8 cellular contexts compared by ENCODE assay signal in genomic region chr5:65481635-65482271, GRCh38. TPM values are rescaled to one million over a fixed set of nuclear protein-coding genes. Genes with fewer than 3 reads are reported as not detected.
DNase-seq lines count a peak whose midpoint lies in the region; ATAC-seq and TF ChIP-seq lines count a peak whose summit lies in the region.

TSS of gene ADAMTS6 (minus strand) at chr5:65481920. CDS start at chr5:65473673, 8,247 bp downstream.

- TF ChIP-seq CTCF in omental fat pad (IDR thresholded peaks at IDR 0.05), result no peak

- DNase-seq in ELF-1 (ENCODE audit: low read depth, low spot score), result peak; percentile 91
- peak; percentile 91 for DNase-seq in Karpas-422
- peak; percentile 69 to 71 for DNase-seq in activated naive CD4-positive, alpha-beta T cell treated with anti-CD3 and anti-CD28 coated beads, Interleukin-2, amount 50 U/mL, for 72 hours (ENCODE audit: low spot score in 2 of 2)
- DNase-seq in glomerular visceral epithelial cell (ENCODE audit: extremely low spot score), result peak; percentile 90
- peak; percentile 79 for DNase-seq in omental fat pad (ENCODE audit: low spot score)

- H3K27ac Mint-ChIP-seq in activated naive CD4-positive, alpha-beta T cell treated with anti-CD3 and anti-CD28 coated beads, Interleukin-2, amount 50 U/mL, for 72 hours, result peak within 1 kb of the TSS; percentile 92 to 94

- H4K20me1 ChIP-seq in Karpas-422 (ENCODE audit: insufficient read depth, low read depth, low read length), result no peaks in the 10 kb centered on the region

- peaks cover 0 to 11% of the 10 kb centered on the region in 2 donors for H3K36me3 Mint-ChIP-seq in activated naive CD4-positive, alpha-beta T cell treated with anti-CD3 and anti-CD28 coated beads, Interleukin-2, amount 50 U/mL, for 72 hours

- peak within 1 kb of the TSS; percentile 87 for H3K4me2 ChIP-seq in Karpas-422 (ENCODE audit: low read depth, low read length, poor library complexity, severe bottlenecking)

- H3K4me3 ChIP-seq in Karpas-422 (ENCODE audit: low read length), result peak within 1 kb of the TSS; percentile 81

- no peaks in the 10 kb centered on the region for H3K27me3 ChIP-seq in Karpas-422 (ENCODE audit: low read length)

- no peaks in the 10 kb centered on the region for H3K9me2 ChIP-seq in Karpas-422 (replicated peaks; ENCODE audit: insufficient read depth, low read length)

- H3K9ac ChIP-seq in Karpas-422 (ENCODE audit: low read length), result peak within 1 kb of the TSS; percentile 73

- peaks cover 24% of the 10 kb centered on the region for H3K4me1 ChIP-seq in Karpas-422 (ENCODE audit: low read length)

- peak within 1 kb of the TSS; percentile 92 for H2AFZ ChIP-seq in Karpas-422 (ENCODE audit: low read length)

- H3K27ac ChIP-seq in Karpas-422 (ENCODE audit: low read length) (no peak within 1 kb of the TSS), temporal lobe (ENCODE audit: low read depth, low read length) (peak within 1 kb of the TSS; percentile 78)

- no peaks in the 10 kb centered on the region for H3K9me3 Mint-ChIP-seq in activated naive CD4-positive, alpha-beta T cell treated with anti-CD3 and anti-CD28 coated beads, Interleukin-2, amount 50 U/mL, for 72 hours

- no peaks in the 10 kb centered on the region for H3K79me2 ChIP-seq in Karpas-422 (ENCODE audit: low read length)

- ATAC-seq in GM21723 (IDR thresholded peaks at IDR 0.05; ENCODE audit: unreplicated experiment), result peak; percentile 80
- peak; percentile 77 for ATAC-seq in SK-N-SH treated with all-trans-retinoic acid at 6 μM for 48 hours
- peak; percentile 96 to 97 for ATAC-seq in activated naive CD4-positive, alpha-beta T cell treated with anti-CD3 and anti-CD28 coated beads, Interleukin-2, amount 50 U/mL, for 72 hours
- ATAC-seq in omental fat pad (ENCODE audit: low FRiP score), result peak; percentile 90

- H3K9me3 ChIP-seq in Karpas-422 (ENCODE audit: low read length), result no peaks in the 10 kb centered on the region

- H3K36me3 ChIP-seq in Karpas-422 (ENCODE audit: insufficient read depth, low read length), result 0 out of 2 replicates have a peak, but pooled peaks cover 2% of the 10 kb centered on the region

TF ChIP-seq in SK-N-SH treated with all-trans-retinoic acid at 6 μM for 48 hours, 23 proteins besides CTCF, POLR2A, EP300 and RAD21:
- TF ChIP-seq BACH2 (CRISPR knock-in tag; IDR thresholded peaks at IDR 0.05; ENCODE audit: borderline replicate concordance) (no peak), OSR1 (CRISPR knock-in tag; IDR thresholded peaks at IDR 0.05) (no peak), ZFP3 (CRISPR knock-in tag; IDR thresholded peaks at IDR 0.05) (no peak), TCF4 (CRISPR knock-in tag; IDR thresholded peaks at IDR 0.05; ENCODE audit: borderline replicate concordance) (peak; percentile 37; the same call in 1 of the 2 replicates), CSDC2 (CRISPR knock-in tag; IDR thresholded peaks at IDR 0.05) (no peak), RARB (CRISPR knock-in tag; IDR thresholded peaks at IDR 0.05) (no peak), POU6F1 (CRISPR knock-in tag; IDR thresholded peaks at IDR 0.05; ENCODE audit: borderline replicate concordance, low read depth) (no peak), GLIS3 (CRISPR knock-in tag; IDR thresholded peaks at IDR 0.05) (no peak), PPARA (CRISPR knock-in tag; IDR thresholded peaks at IDR 0.05; ENCODE audit: borderline replicate concordance) (no peak)
- TF ChIP-seq, protein P1, sequence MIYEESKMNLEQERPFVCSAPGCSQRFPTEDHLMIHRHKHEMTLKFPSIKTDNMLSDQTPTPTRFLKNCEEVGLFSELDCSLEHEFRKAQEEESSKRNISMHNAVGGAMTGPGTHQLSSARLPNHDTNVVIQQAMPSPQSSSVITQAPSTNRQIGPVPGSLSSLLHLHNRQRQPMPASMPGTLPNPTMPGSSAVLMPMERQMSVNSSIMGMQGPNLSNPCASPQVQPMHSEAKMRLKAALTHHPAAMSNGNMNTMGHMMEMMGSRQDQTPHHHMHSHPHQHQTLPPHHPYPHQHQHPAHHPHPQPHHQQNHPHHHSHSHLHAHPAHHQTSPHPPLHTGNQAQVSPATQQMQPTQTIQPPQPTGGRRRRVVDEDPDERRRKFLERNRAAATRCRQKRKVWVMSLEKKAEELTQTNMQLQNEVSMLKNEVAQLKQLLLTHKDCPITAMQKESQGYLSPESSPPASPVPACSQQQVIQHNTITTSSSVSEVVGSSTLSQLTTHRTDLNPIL (CRISPR knock-in tag; IDR thresholded peaks at IDR 0.05; ENCODE audit: low read depth), result no peak
- TF ChIP-seq, protein P2, sequence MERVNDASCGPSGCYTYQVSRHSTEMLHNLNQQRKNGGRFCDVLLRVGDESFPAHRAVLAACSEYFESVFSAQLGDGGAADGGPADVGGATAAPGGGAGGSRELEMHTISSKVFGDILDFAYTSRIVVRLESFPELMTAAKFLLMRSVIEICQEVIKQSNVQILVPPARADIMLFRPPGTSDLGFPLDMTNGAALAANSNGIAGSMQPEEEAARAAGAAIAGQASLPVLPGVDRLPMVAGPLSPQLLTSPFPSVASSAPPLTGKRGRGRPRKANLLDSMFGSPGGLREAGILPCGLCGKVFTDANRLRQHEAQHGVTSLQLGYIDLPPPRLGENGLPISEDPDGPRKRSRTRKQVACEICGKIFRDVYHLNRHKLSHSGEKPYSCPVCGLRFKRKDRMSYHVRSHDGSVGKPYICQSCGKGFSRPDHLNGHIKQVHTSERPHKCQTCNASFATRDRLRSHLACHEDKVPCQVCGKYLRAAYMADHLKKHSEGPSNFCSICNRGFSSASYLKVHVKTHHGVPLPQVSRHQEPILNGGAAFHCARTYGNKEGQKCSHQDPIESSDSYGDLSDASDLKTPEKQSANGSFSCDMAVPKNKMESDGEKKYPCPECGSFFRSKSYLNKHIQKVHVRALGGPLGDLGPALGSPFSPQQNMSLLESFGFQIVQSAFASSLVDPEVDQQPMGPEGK (CRISPR knock-in tag; IDR thresholded peaks at IDR 0.05; ENCODE audit: borderline replicate concordance), result peak; percentile 69; the same call in 1 of the 2 replicates
TF ChIP-seq in SK-N-SH treated with all-trans-retinoic acid at 6 μM for 48 hours: peak in this region for 2.

RNA-seq across cellular contexts. Expression of gene ADAMTS6, which starts in this region (rescaled TPM):
- total RNA-seq in Karpas-422 (2014; rRNA removed; shearing (Covaris generic); ENCODE audit: low replicate concordance), result 2.6 TPM in 2 replicates
- 1 to 10 TPM; 2.0 to 3.8 TPM for total RNA-seq in activated naive CD4-positive, alpha-beta T cell treated with anti-CD3 and anti-CD28 coated beads, Interleukin-2, amount 50 U/mL, for 72 hours
- total RNA-seq in omental fat pad, result 1 to 10 TPM; 1.8 to 8.0 (median 3.0) TPM
- 8.6 TPM for total RNA-seq in temporal lobe
